Comparison of ENCODE assay signal across 1 cellular context in the genomic region with DNA sequence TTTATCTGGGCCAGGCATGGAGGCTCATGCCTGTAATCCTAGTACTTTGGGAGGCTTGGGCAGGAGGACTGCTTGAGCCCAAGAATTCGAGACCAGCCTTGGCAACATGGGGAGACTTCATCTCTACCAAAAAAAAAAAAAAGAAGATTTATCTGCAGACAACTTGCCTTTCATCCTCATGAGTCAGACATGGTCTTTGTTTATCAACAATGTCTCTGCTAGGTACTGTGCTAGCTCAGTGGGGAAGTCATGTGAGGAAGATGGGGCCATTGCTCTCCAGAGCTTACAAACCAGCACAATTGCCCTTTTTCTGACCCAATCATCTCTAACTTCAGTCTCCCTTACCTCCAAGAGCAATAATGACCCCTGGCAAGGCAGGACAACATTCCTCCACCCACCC.
A peak's percentile ranks its signal among the peaks of the same experiment; 100 is the strongest.
TF ChIP-seq lines count a peak whose summit lies in the region.

No MANE protein-coding gene starts in this region.

TF ChIP-seq in HepG2, 621 proteins besides CTCF, POLR2A, EP300 and RAD21:
- TF ChIP-seq FOSL2 (CRISPR knock-in tag; IDR thresholded peaks at IDR 0.05): 0 out of 2 replicates have a peak, but pooled peaks have one; percentile 11
- no peak for TF ChIP-seq GATA4 (IDR thresholded peaks at IDR 0.05; ENCODE audit: borderline replicate concordance, low read depth)
- TF ChIP-seq SALL1 (CRISPR knock-in tag; IDR thresholded peaks at IDR 0.05): no peak
